15 cellular contexts compared by ENCODE assay signal in the genomic region with DNA sequence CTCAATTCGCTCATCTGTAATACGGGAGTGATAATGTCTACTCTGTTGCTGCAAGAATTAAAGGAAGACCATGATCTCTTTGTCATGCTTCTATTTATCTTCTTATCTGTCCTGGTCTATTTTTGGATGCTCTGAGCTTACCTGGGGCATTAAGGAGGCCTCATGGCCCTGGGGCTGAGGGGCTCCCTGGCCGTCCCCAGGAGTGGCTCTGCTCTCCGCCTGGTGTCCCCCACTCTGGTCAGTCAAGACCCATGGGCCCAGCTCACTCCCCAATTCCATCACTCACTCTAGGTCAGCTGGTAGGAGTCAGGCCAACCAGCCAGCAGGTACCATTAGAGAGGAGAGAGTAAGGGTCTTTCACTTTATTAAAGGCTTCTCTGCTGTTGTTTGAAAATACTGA. TPM values are rescaled to one million over a fixed set of nuclear protein-coding genes. Genes with fewer than 3 reads are reported as not detected.
DNase-seq lines count a peak whose midpoint lies in the region; ATAC-seq and TF ChIP-seq lines count a peak whose summit lies in the region.
"Had no signal": no experiment of that assay in that cellular context is flagged by ENCODE, and none has a peak within 500 bp of the region (broad histone marks: within the 10 kb centered on the region; RNA-seq: fewer than 3 reads in every experiment).

No MANE protein-coding gene starts in this region.

- DNase-seq in activated effector memory CD4-positive, alpha-beta T cell treated with anti-CD3 and anti-CD28 coated beads, Interleukin-2, amount 50 U/mL, for 16 hours: peak; percentile 14
- no peak for DNase-seq in activated effector memory CD4-positive, alpha-beta T cell treated with Interleukin-2 at 50 U/mL for 16 hours
- DNase-seq in mesothelial cell of epicardium (ENCODE audit: low spot score in 2 of 2, unreplicated experiment in 2 of 2): no peak
- DNase-seq in posterior vena cava (ENCODE audit: low spot score): peak; percentile 46
- DNase-seq in NCI-H524 treated with DMSO at 0.1 percent for 48 hours (lab: John Stamatoyannopoulos, UW): no peak
- DNase-seq: AML-193; CD4-positive, alpha-beta memory T cell; DMS153; DMS79; GDM1 had no signal

- no peak for TF ChIP-seq CTCF in mesothelial cell of epicardium (IDR thresholded peaks at IDR 0.05; ENCODE audit: unreplicated experiment)

- peaks cover 85% of the 10 kb centered on the region for H3K27me3 Mint-ChIP-seq in mesothelial cell of epicardium (ENCODE audit: low read depth)

- no peak overlapping the region for H3K27ac Mint-ChIP-seq in mesothelial cell of epicardium
- H3K27ac Mint-ChIP-seq: CD14-positive monocyte; CD4-positive, alpha-beta memory T cell had no signal

- no peaks in the 10 kb centered on the region for H3K9me3 Mint-ChIP-seq in mesothelial cell of epicardium

- ATAC-seq in GM21723 (IDR thresholded peaks at IDR 0.05; ENCODE audit: unreplicated experiment) (no peak), GM21423 (IDR thresholded peaks at IDR 0.05; ENCODE audit: unreplicated experiment) (no peak)
- ATAC-seq: A549 had no signal

- intact Hi-C loops in posterior vena cava (cut with DNase I): no loop called here

- peak overlapping the region; percentile 48 for H3K4me3 Mint-ChIP-seq in mesothelial cell of epicardium

- H3K4me1 Mint-ChIP-seq in mesothelial cell of epicardium: peaks cover 18% of the 10 kb centered on the region
- H3K4me1 Mint-ChIP-seq: CD14-positive monocyte; CD4-positive, alpha-beta memory T cell had no signal

- H3K36me3 Mint-ChIP-seq in mesothelial cell of epicardium: peaks cover 5% of the 10 kb centered on the region
- H3K36me3 Mint-ChIP-seq: CD14-positive monocyte; CD4-positive, alpha-beta memory T cell had no signal

RNA-seq across cellular contexts. Expression of gene CHST8, which starts 1.1 kb away (rescaled TPM):
- 25.8 to 26.6 TPM (median 26.0 TPM) in 3 replicates for total RNA-seq in mesothelial cell of epicardium
- total RNA-seq in posterior vena cava: 1 to 10 TPM in 1 of 2 donors, under 1 TPM in 1; 0.97 to 1.3 TPM
- total RNA-seq: CD4-positive, alpha-beta memory T cell; HT1080 had no signal

Comparison
In these comparisons a context has a peak if more than half of its experiments do, and no peak if none do; other contexts are left out.
1. DNase-seq: peak in activated effector memory CD4-positive, alpha-beta T cell treated with anti-CD3 and anti-CD28 coated beads, Interleukin-2, amount 50 U/mL, for 16 hours (single experiment) and posterior vena cava (single experiment); none in activated effector memory CD4-positive, alpha-beta T cell treated with Interleukin-2 at 50 U/mL for 16 hours (single experiment), mesothelial cell of epicardium (0 of 2) and NCI-H524 treated with DMSO at 0.1 percent for 48 hours (single experiment).
2. RNA of gene CHST8, which starts 1.1 kb away (total RNA-seq): 25.8 to 26.6 TPM in mesothelial cell of epicardium; 0.97 to 1.3 TPM in posterior vena cava; every median in the first group is over 10 times any median in the second.